19 cellular contexts compared by ENCODE assay signal in the genomic region with DNA sequence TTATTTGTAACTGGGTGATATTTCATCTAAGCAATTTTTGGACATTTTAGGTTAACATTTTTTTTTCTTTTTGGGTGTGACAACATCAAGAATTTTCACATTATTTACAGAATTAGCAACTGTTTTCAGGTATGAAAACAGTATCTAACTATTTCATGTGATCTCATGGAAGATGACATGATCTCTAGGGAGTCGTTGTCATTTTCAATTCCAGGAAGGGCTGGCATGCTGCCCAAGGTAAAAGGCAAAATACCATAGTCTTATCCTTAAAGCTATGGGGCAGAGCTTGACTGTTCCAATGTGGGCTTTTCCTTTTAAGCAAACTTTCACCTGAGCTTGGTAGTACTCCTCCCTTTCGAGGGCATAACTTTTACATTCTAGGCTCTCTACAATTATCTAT.
"Had no signal": no experiment of that assay in that cellular context is flagged by ENCODE, and none has a peak within 500 bp of the region (broad histone marks: within the 10 kb centered on the region; RNA-seq: fewer than 3 reads in every experiment).

No MANE protein-coding gene starts in this region.

- ATAC-seq: activated naive CD8-positive, alpha-beta T cell treated with anti-CD3 and anti-CD28 coated beads, Interleukin-2, amount 50 U/mL, for 24 hours; heart left ventricle; left lung; psoas muscle; right lobe of liver; stimulated activated naive B cell treated with anti-CD40 and anti-IgM and Interleukin-4, amounts not matched to agents 10 μg/mL and 1 μg/mL and 100 μg/mL, for 72 hours had no signal

- H3K27me3 ChIP-seq: ascending aorta, heart left ventricle, left lung, right lobe of liver, spleen, tibial nerve, vagina had no signal

- H3K27ac ChIP-seq: ascending aorta, heart left ventricle, left lung, psoas muscle, right lobe of liver, spleen, tibial nerve, vagina had no signal

- H3K9me3 Mint-ChIP-seq: activated B cell treated with CpG ODN at 0.5 μM for 24 hours; activated CD4-positive, alpha-beta T cell treated with anti-CD3 and anti-CD28 coated beads, Interleukin-2, amount 10 ng/mL, durations not matched to agents 24 days and 14 days; activated naive CD8-positive, alpha-beta T cell treated with anti-CD3 and anti-CD28 coated beads, Interleukin-2, amount 50 U/mL, for 24 hours; memory B cell; nephron; stimulated activated naive B cell treated with anti-CD40 and anti-IgM and Interleukin-4, amounts not matched to agents 10 μg/mL and 1 μg/mL and 100 μg/mL, for 72 hours had no signal

- FAIRE-seq: endometrium had no signal

- H3K36me3 ChIP-seq: ascending aorta, heart left ventricle, left lung, right lobe of liver, spleen, tibial nerve, vagina had no signal

- DNase-seq: activated B cell treated with CpG ODN at 0.5 μM for 24 hours; activated CD4-positive, alpha-beta T cell treated with anti-CD3 and anti-CD28 coated beads, Interleukin-2, amount 10 ng/mL, durations not matched to agents 24 days and 14 days; activated naive CD4-positive, alpha-beta T cell treated with Interleukin-2 at 50 U/mL for 16 hours; activated naive CD8-positive, alpha-beta T cell treated with anti-CD3 and anti-CD28 coated beads, Interleukin-2, amount 50 U/mL, for 24 hours; foreskin melanocyte; heart left ventricle; islet precursor cell; left lung; psoas muscle; spleen; stimulated activated CD4-positive, alpha-beta T cell treated with anti-CD3 and anti-CD28 coated beads, Interleukin-1b, Interleukin-23, amount 100 ng/mL, for 48 hours; stimulated activated naive B cell treated with anti-CD40 and anti-IgM and Interleukin-4, amounts not matched to agents 10 μg/mL and 1 μg/mL and 100 μg/mL, for 72 hours had no signal

- H3K4me3 Mint-ChIP-seq: activated B cell treated with CpG ODN at 0.5 μM for 24 hours; activated CD4-positive, alpha-beta T cell treated with anti-CD3 and anti-CD28 coated beads, Interleukin-2, amount 10 ng/mL, durations not matched to agents 24 days and 14 days; activated naive CD8-positive, alpha-beta T cell treated with anti-CD3 and anti-CD28 coated beads, Interleukin-2, amount 50 U/mL, for 24 hours; memory B cell; nephron; stimulated activated naive B cell treated with anti-CD40 and anti-IgM and Interleukin-4, amounts not matched to agents 10 μg/mL and 1 μg/mL and 100 μg/mL, for 72 hours had no signal

- H3K4me1 Mint-ChIP-seq: activated B cell treated with CpG ODN at 0.5 μM for 24 hours; activated CD4-positive, alpha-beta T cell treated with anti-CD3 and anti-CD28 coated beads, Interleukin-2, amount 10 ng/mL, durations not matched to agents 24 days and 14 days; activated naive CD8-positive, alpha-beta T cell treated with anti-CD3 and anti-CD28 coated beads, Interleukin-2, amount 50 U/mL, for 24 hours; memory B cell; nephron; stimulated activated naive B cell treated with anti-CD40 and anti-IgM and Interleukin-4, amounts not matched to agents 10 μg/mL and 1 μg/mL and 100 μg/mL, for 72 hours had no signal

- H3K27ac Mint-ChIP-seq: activated B cell treated with CpG ODN at 0.5 μM for 24 hours; activated CD4-positive, alpha-beta T cell treated with anti-CD3 and anti-CD28 coated beads, Interleukin-2, amount 10 ng/mL, durations not matched to agents 24 days and 14 days; activated naive CD8-positive, alpha-beta T cell treated with anti-CD3 and anti-CD28 coated beads, Interleukin-2, amount 50 U/mL, for 24 hours; memory B cell; nephron; stimulated activated naive B cell treated with anti-CD40 and anti-IgM and Interleukin-4, amounts not matched to agents 10 μg/mL and 1 μg/mL and 100 μg/mL, for 72 hours had no signal

- H3K4me3 ChIP-seq: ascending aorta, heart left ventricle, left lung, psoas muscle, right lobe of liver, spleen, tibial nerve, vagina had no signal

- H3K9me3 ChIP-seq: ascending aorta, heart left ventricle, left lung, psoas muscle, right lobe of liver, spleen, tibial nerve, vagina had no signal

- H3K4me1 ChIP-seq: ascending aorta, heart left ventricle, left lung, psoas muscle, right lobe of liver, spleen, tibial nerve, vagina had no signal

- H3K27me3 Mint-ChIP-seq: activated B cell treated with CpG ODN at 0.5 μM for 24 hours; activated CD4-positive, alpha-beta T cell treated with anti-CD3 and anti-CD28 coated beads, Interleukin-2, amount 10 ng/mL, durations not matched to agents 24 days and 14 days; memory B cell; stimulated activated naive B cell treated with anti-CD40 and anti-IgM and Interleukin-4, amounts not matched to agents 10 μg/mL and 1 μg/mL and 100 μg/mL, for 72 hours had no signal

- H3K36me3 Mint-ChIP-seq: memory B cell; stimulated activated naive B cell treated with anti-CD40 and anti-IgM and Interleukin-4, amounts not matched to agents 10 μg/mL and 1 μg/mL and 100 μg/mL, for 72 hours had no signal
